ENCODE assay signal across 18 cellular contexts in genomic region chr11:134879341-134879740, GRCh38.
DNase-seq lines count a peak whose midpoint lies in the region; ATAC-seq and TF ChIP-seq lines count a peak whose summit lies in the region.
"Had no signal": no experiment of that assay in that cellular context is flagged by ENCODE, and none has a peak within 500 bp of the region (broad histone marks: within the 10 kb centered on the region; RNA-seq: fewer than 3 reads in every experiment).

No MANE protein-coding gene starts in this region.

- peak overlapping the region; percentile 76 for H4K91ac ChIP-seq in neuronal stem cell (ENCODE audit: low read depth, low read length, poor library complexity)

- POLR2A ChIA-PET in PC-9 (lab: Charles Lee; ENCODE audit: unreplicated experiment) = no interaction called here

- TF ChIP-seq CTCF in PC-9 (conservative IDR thresholded peaks at IDR 0.05) = no peak

- H3K36me3 ChIP-seq in neuronal stem cell (replicated peaks in 1 of 2; ENCODE audit: control insufficient read depth in 2 of 2, insufficient read depth in 2 of 2, low read length in 2 of 2) (no peaks in the 10 kb centered on the region), aorta (ENCODE audit: control insufficient read depth in 1 of 2, insufficient read depth in 2 of 2, low read length in 1 of 2) (no peaks in the 10 kb centered on the region), PC-9 (ENCODE audit: low read depth) (no peaks in the 10 kb centered on the region)
- H3K36me3 ChIP-seq: BLaER1 had no signal

- no peaks in the 10 kb centered on the region for H3K79me2 ChIP-seq in PC-9 (ENCODE audit: low read depth)

- no peaks in the 10 kb centered on the region for H3K9me2 ChIP-seq in PC-9 (ENCODE audit: insufficient read depth)

- no peak overlapping the region for H2BK12ac ChIP-seq in neuronal stem cell (ENCODE audit: low read length)

- H2AK5ac ChIP-seq in neuronal stem cell (ENCODE audit: low read depth, low read length) = no peak overlapping the region

- no peak overlapping the region for H3K27ac ChIP-seq in neuronal stem cell (replicated peaks; ENCODE audit: low read length)
- H3K27ac ChIP-seq in aorta (ENCODE audit: low read depth in 1 of 2, low read length in 2 of 2) = no peak overlapping the region
- no peak overlapping the region for H3K27ac ChIP-seq in PC-9
- H3K27ac ChIP-seq: 22Rv1, BLaER1, C4-2B, GM23248 had no signal

- H3K4me3 ChIP-seq in neuronal stem cell (ENCODE audit: low read length in 2 of 2) = no peak overlapping the region
- H3K4me3 ChIP-seq in aorta (ENCODE audit: low read length in 2 of 2) = no peak overlapping the region
- H3K4me3 ChIP-seq in PC-9 = no peak overlapping the region
- H3K4me3 ChIP-seq: BLaER1, GM23248 had no signal

- H4K8ac ChIP-seq in neuronal stem cell (ENCODE audit: low read depth, low read length) = no peak overlapping the region

- H3K23ac ChIP-seq in neuronal stem cell (ENCODE audit: low read depth, low read length, poor library complexity) = no peak overlapping the region

- H2AFZ ChIP-seq in neuronal stem cell (ENCODE audit: low read length) (no peak overlapping the region), PC-9 (no peak overlapping the region)
- H2AFZ ChIP-seq: GM23248 had no signal

- no peak overlapping the region for H2BK120ac ChIP-seq in neuronal stem cell (ENCODE audit: low read depth, low read length)

- no peak overlapping the region for H3K4me2 ChIP-seq in neuronal stem cell (ENCODE audit: insufficient read depth, low read length, poor library complexity, severe bottlenecking)
- H3K4me2 ChIP-seq in PC-9 = no peak overlapping the region
- H3K4me2 ChIP-seq: BLaER1 had no signal

- no CpG with 5 or more reads among the region's 4 CpGs for WGBS in neuronal stem cell (ENCODE audit: extremely low coverage in 2 of 2, insufficient read length in 2 of 2, insufficient replicate concordance in 1 of 2), 2 donors
- 78 to 81% methylated on average over 4 of the region's 4 CpGs for WGBS in aorta, 2 donors

- intact Hi-C loops in cardiac septum (cut with DNase I) (no loop called here), Right ventricle myocardium superior (cut with DNase I) (no loop called here), aorta (cut with DNase I) (no loop called here), PC-9 (cut with micrococcal nuclease; ENCODE audit: unreplicated experiment) (no loop called here)

- H2BK5ac ChIP-seq in neuronal stem cell (ENCODE audit: low read length) = no peak overlapping the region

- H3K27me3 ChIP-seq in neuronal stem cell (ENCODE audit: control insufficient read depth in 3 of 3, insufficient read depth in 3 of 3, low read depth in 1 of 3, low read length in 3 of 3) (peaks cover 0 to 7% (median 0%) of the 10 kb centered on the region in 3 experiments), aorta (ENCODE audit: control insufficient read depth in 1 of 2, insufficient read depth in 2 of 2, low read length in 1 of 2) (no peaks in the 10 kb centered on the region), PC-9 (ENCODE audit: insufficient read depth, low read depth) (peaks cover 90% of the 10 kb centered on the region)
- H3K27me3 ChIP-seq: BLaER1 had no signal

- peak overlapping the region; percentile 45 for H3K18ac ChIP-seq in neuronal stem cell (ENCODE audit: low read length)

- H3K14ac ChIP-seq in neuronal stem cell (ENCODE audit: low read length) = no peak overlapping the region

- H3K9ac ChIP-seq in neuronal stem cell (ENCODE audit: low read depth, low read length, poor library complexity) = peak overlapping the region; percentile 60
- H3K9ac ChIP-seq: BLaER1, GM23248 had no signal

- H3F3A ChIP-seq in PC-9 (ENCODE audit: insufficient read depth, low read depth) = no peaks in the 10 kb centered on the region

- ATAC-seq in Right ventricle myocardium superior (ENCODE audit: poor library complexity) (no peak), aorta (ENCODE audit: low FRiP score) (peak; percentile 15), GM18861 (IDR thresholded peaks at IDR 0.05; ENCODE audit: unreplicated experiment) (no peak)
- ATAC-seq: CD8-positive, alpha-beta T cell had no signal

- no peak overlapping the region for H2BK15ac ChIP-seq in neuronal stem cell (ENCODE audit: low read length)

- CTCF ChIA-PET in PC-9 (lab: Charles Lee) = no interaction called here

- DNase-seq in cardiac septum (ENCODE audit: low spot score) (peak; percentile 55), Right ventricle myocardium superior (no peak), left kidney (ENCODE audit: low read depth, low spot score) (peak; percentile 12), neuronal stem cell (ENCODE audit: low spot score) (no peak), aorta (no peak), DMS53 (lab: John Stamatoyannopoulos, UW) (no peak), PC-9 (no peak)
- DNase-seq: CD4-positive, CD25-positive, alpha-beta regulatory T cell; CD8-positive, alpha-beta T cell; DMS 273 treated with DMSO at 0.1 percent for 48 hours; DMS79 treated with DMSO at 0.1 percent for 48 hours; GM23248; H7; HCEC 1CT had no signal

- BruUV-seq in PC-9 (replicated peaks; lab: Mats Ljungman, UMichigan) = no TSS peak

- H3K4me1 ChIP-seq in neuronal stem cell (ENCODE audit: control insufficient read depth in 2 of 2, insufficient read depth in 1 of 2, low read depth in 1 of 2, low read length in 2 of 2) (no peaks in the 10 kb centered on the region), aorta (ENCODE audit: control insufficient read depth in 1 of 2, insufficient read depth in 2 of 2, low read length in 2 of 2) (no peaks in the 10 kb centered on the region), PC-9 (replicated peaks; ENCODE audit: insufficient read depth) (no peaks in the 10 kb centered on the region)

- H3K4ac ChIP-seq in neuronal stem cell (ENCODE audit: low read length) = no peak overlapping the region

- H3K79me1 ChIP-seq in neuronal stem cell (ENCODE audit: low read depth, low read length) = no peaks in the 10 kb centered on the region

- no peaks in the 10 kb centered on the region for H4K20me1 ChIP-seq in PC-9 (ENCODE audit: insufficient read depth)
- H4K20me1 ChIP-seq: BLaER1 had no signal

- H3K9me3 ChIP-seq in neuronal stem cell (replicated peaks in 1 of 2; ENCODE audit: control insufficient read depth in 2 of 2, insufficient read depth in 1 of 2, low read depth in 1 of 2, low read length in 2 of 2) = no peaks in the 10 kb centered on the region
- no peaks in the 10 kb centered on the region for H3K9me3 ChIP-seq in aorta (ENCODE audit: control insufficient read depth, low read length)
- H3K9me3 ChIP-seq in PC-9 (ENCODE audit: insufficient read depth, low read depth) = no peaks in the 10 kb centered on the region
- H3K9me3 ChIP-seq: BLaER1 had no signal

Comparison
In these comparisons a context has a peak if more than half of its experiments do, and no peak if none do; other contexts are left out.
1. DNase-seq: peak in cardiac septum (single experiment) and left kidney (single experiment); none in Right ventricle myocardium superior (single experiment), neuronal stem cell (single experiment), aorta (0 of 2), DMS53 (single experiment) and PC-9 (0 of 2).